In genomic region chr4:473575-474457, GRCh38 we compare ENCODE assay signal across 8 cellular contexts. TPM values are rescaled to one million over a fixed set of nuclear protein-coding genes. Genes with fewer than 3 reads are reported as not detected.
DNase-seq lines count a peak whose midpoint lies in the region; ATAC-seq and TF ChIP-seq lines count a peak whose summit lies in the region.

No MANE protein-coding gene starts in this region.

- H3K36me3 Mint-ChIP-seq in activated naive CD8-positive, alpha-beta T cell treated with anti-CD3 and anti-CD28 coated beads, Interleukin-2, amount 10 ng/mL, durations not matched to agents 7 days and 5 days, result peaks cover 56% of the 10 kb centered on the region

- peak overlapping the region; percentile 96 for H3K4me3 Mint-ChIP-seq in activated naive CD8-positive, alpha-beta T cell treated with anti-CD3 and anti-CD28 coated beads, Interleukin-2, amount 10 ng/mL, durations not matched to agents 7 days and 5 days

- DNase-seq in GM04503 (ENCODE audit: low read depth), result peak; percentile 98
- DNase-seq in HFF-Myc (ENCODE audit: extremely low read depth, low read depth), result peak; percentile 100
- DNase-seq in NCI-H1048 (lab: John Stamatoyannopoulos, UW), result peak; percentile 96
- peak; percentile 82 for DNase-seq in SKM-1 treated with dmso at 0.1 percent for 144 hours (lab: John Stamatoyannopoulos, UW; ENCODE audit: unreplicated experiment)
- peak; percentile 88 for DNase-seq in activated naive CD8-positive, alpha-beta T cell treated with anti-CD3 and anti-CD28 coated beads, Interleukin-2, amount 10 ng/mL, durations not matched to agents 7 days and 5 days
- DNase-seq in Right ventricle myocardium superior, result peak; percentile 95
- peak; percentile 92 to 95 (median 93) for DNase-seq in ovary
- peak; percentile 96 for DNase-seq in thyroid gland

- H3K4me3 ChIP-seq in HFF-Myc (replicated peaks; ENCODE audit: low read depth, low read length) (peak overlapping the region; percentile 71), ovary (peak overlapping the region; percentile 98), thyroid gland (replicated peaks in 1 of 3) (peak overlapping the region; percentile 61 to 89 (median 65))

- TF ChIP-seq CTCF in HFF-Myc (IDR thresholded peaks at IDR 0.05; ENCODE audit: low read depth, low read length, missing control alignments) (no peak), ovary (IDR thresholded peaks at IDR 0.05) (no peak), thyroid gland (IDR thresholded peaks at IDR 0.05) (no peak)

- WGBS in ovary, 3 donors, result 0 to 1% (median 1%) methylated on average over 47 to 55 of the region's 55 CpGs
- 0 to 1% methylated on average over 20 to 31 of the region's 55 CpGs for WGBS in thyroid gland, 2 donors

- H3K9me3 ChIP-seq in ovary (peaks cover 0 to 3% of the 10 kb centered on the region in 2 donors), thyroid gland (no peaks in the 10 kb centered on the region)

- no peak for TF ChIP-seq EP300 in ovary (IDR thresholded peaks at IDR 0.05)

- peak overlapping the region; percentile 95 for H3K27ac Mint-ChIP-seq in activated naive CD8-positive, alpha-beta T cell treated with anti-CD3 and anti-CD28 coated beads, Interleukin-2, amount 10 ng/mL, durations not matched to agents 7 days and 5 days

- peaks cover 20% of the 10 kb centered on the region for H3K4me1 Mint-ChIP-seq in activated naive CD8-positive, alpha-beta T cell treated with anti-CD3 and anti-CD28 coated beads, Interleukin-2, amount 10 ng/mL, durations not matched to agents 7 days and 5 days

- peaks cover 24% of the 10 kb centered on the region for H3K9me3 Mint-ChIP-seq in activated naive CD8-positive, alpha-beta T cell treated with anti-CD3 and anti-CD28 coated beads, Interleukin-2, amount 10 ng/mL, durations not matched to agents 7 days and 5 days

- intact Hi-C loops in Right ventricle myocardium superior (cut with DNase I), result no loop called here
- intact Hi-C loops in ovary (cut with DNase I), result no loop called here
- intact Hi-C loops in thyroid gland (cut with DNase I), result no loop called here

- H3K27me3 ChIP-seq in ovary (no peaks in the 10 kb centered on the region), thyroid gland (no peaks in the 10 kb centered on the region)

- TF ChIP-seq POLR2A in ovary (IDR thresholded peaks at IDR 0.05) (peak; percentile 48), thyroid gland (IDR thresholded peaks at IDR 0.05) (peak; percentile 50 to 91)

- H3K27ac ChIP-seq in ovary (peak overlapping the region; percentile 85 to 86), thyroid gland (peak overlapping the region; percentile 88 to 95 (median 89))

- no peaks in the 10 kb centered on the region for H3K27me3 Mint-ChIP-seq in activated naive CD8-positive, alpha-beta T cell treated with anti-CD3 and anti-CD28 coated beads, Interleukin-2, amount 10 ng/mL, durations not matched to agents 7 days and 5 days

- ATAC-seq in activated naive CD8-positive, alpha-beta T cell treated with anti-CD3 and anti-CD28 coated beads, Interleukin-2, amount 10 ng/mL, durations not matched to agents 7 days and 5 days (ENCODE audit: low read depth), result peak; percentile 99
- ATAC-seq in Right ventricle myocardium superior (ENCODE audit: poor library complexity), result peak; percentile 99

- H3K36me3 ChIP-seq in ovary (peaks cover 3% of the 10 kb centered on the region), thyroid gland (peaks cover 12 to 13% of the 10 kb centered on the region in 2 donors)

- H3K4me1 ChIP-seq in ovary (ENCODE audit: insufficient read depth) (peaks cover 1% of the 10 kb centered on the region), thyroid gland (peaks cover 8 to 12% of the 10 kb centered on the region in 2 donors)

- POLR2A ChIA-PET in activated naive CD8-positive, alpha-beta T cell treated with anti-CD3 and anti-CD28 coated beads, Interleukin-2, amount 10 ng/mL, durations not matched to agents 7 days and 5 days (lab: Charles Lee), result interaction anchor here (0.5 to 3.6 kb wide), 16 partner anchors 9 to 457 kb away, joined by 3 to 31 read pairs (median 4); partner anchors contain the start of genes PIGG, ZNF141, ZNF718 and ZNF721

RNA-seq across cellular contexts. Expression of gene ZNF721, which starts 25.1 kb away (rescaled TPM):
- 10 to 100 TPM; 46.4 to 49.7 TPM for total RNA-seq in activated naive CD8-positive, alpha-beta T cell treated with anti-CD3 and anti-CD28 coated beads, Interleukin-2, amount 10 ng/mL, durations not matched to agents 7 days and 5 days
- total RNA-seq in Right ventricle myocardium superior, result 11.0 TPM
- total RNA-seq in ovary, result 10 to 100 TPM; 28.2 to 38.8 (median 31.9) TPM
- polyA plus RNA-seq in ovary, result 10 to 100 TPM; 13.7 to 15.5 TPM
- total RNA-seq in thyroid gland, result 100 to 1,000 TPM in 1 of 4 donors, 10 to 100 TPM in 3; 35.0 to 147 (median 54.2) TPM

RNA-seq across cellular contexts. Expression of gene PIGG, which starts 25.2 kb away (rescaled TPM):
- 10 to 100 TPM; 71.6 to 80.4 TPM for total RNA-seq in activated naive CD8-positive, alpha-beta T cell treated with anti-CD3 and anti-CD28 coated beads, Interleukin-2, amount 10 ng/mL, durations not matched to agents 7 days and 5 days
- total RNA-seq in Right ventricle myocardium superior (18.4 TPM), ovary (10 to 100 TPM; 32.3 to 61.3 (median 49.8) TPM), thyroid gland (100 to 1,000 TPM in 1 of 4 donors, 10 to 100 TPM in 3; 65.3 to 103 (median 80.0) TPM)
- polyA plus RNA-seq in ovary, result 10 to 100 TPM; 31.5 to 38.1 TPM

Comparison
In these comparisons a context has a peak if more than half of its experiments do, and no peak if none do; other contexts are left out.
1. Peak in every context shown above with its lines: DNase-seq, ATAC-seq, H3K4me3 ChIP-seq and H3K27ac ChIP-seq.